Comparison of ENCODE assay signal across 8 cellular contexts in genomic region chr16:29995911-29996772, GRCh38.
DNase-seq lines count a peak whose midpoint lies in the region; ATAC-seq and TF ChIP-seq lines count a peak whose summit lies in the region.

Gene INO80E (plus strand): TSS chr16:29996241. CDS start chr16:29996311, 70 bp downstream.

- DNase-seq in AG09309 (ENCODE audit: low read depth) (peak; percentile 62), NCI-H446 (lab: John Stamatoyannopoulos, UW) (peak; percentile 88 to 98), iris pigment epithelial cell (ENCODE audit: low read depth) (peak; percentile 93)
- peak; percentile 100 for DNase-seq in activated CD4-positive, CD25-positive, alpha-beta regulatory T cell treated with anti-CD3 and anti-CD28 coated beads, Interleukin-2, amount 50 U/mL, for 16 hours (ENCODE audit: low read depth, low spot score)
- DNase-seq in central memory CD8-positive, alpha-beta T cell (ENCODE audit: low spot score in 2 of 2) = peak; percentile 97 to 98
- DNase-seq in stimulated activated CD4-positive, alpha-beta T cell treated with anti-CD3 and anti-CD28 coated beads, Interleukin-12 subunit alpha, Interleukin-12 subunit beta, amount 100 ng/mL, for 48 hours (ENCODE audit: low read depth in 2 of 3, low spot score in 1 of 3) = peak; percentile 99

- ATAC-seq in HG03196 (IDR thresholded peaks at IDR 0.05; ENCODE audit: unreplicated experiment) = peak; percentile 85
- ATAC-seq in central memory CD8-positive, alpha-beta T cell (replicated peaks; ENCODE audit: extremely low read depth, poor library complexity, severe bottlenecking) = peak; percentile 99

- peaks cover 40% of the 10 kb centered on the region for H3K4me1 Mint-ChIP-seq in central memory CD8-positive, alpha-beta T cell

- in situ Hi-C loops in GM18951 (cut with MboI; ENCODE audit: low sequenced_read_pairs, unreplicated experiment) = no loop called here

- H3K27ac Mint-ChIP-seq in central memory CD8-positive, alpha-beta T cell (ENCODE audit: low read depth) = peak within 1 kb of the TSS; percentile 96

- TF ChIP-seq CTCF in AG09309 (IDR thresholded peaks at IDR 0.05; ENCODE audit: control insufficient read depth, insufficient read depth, low read depth, low read length, missing control alignments) = no peak

- peaks cover 32% of the 10 kb centered on the region for H3K36me3 Mint-ChIP-seq in central memory CD8-positive, alpha-beta T cell (ENCODE audit: insufficient read depth)

- peak; percentile 90 for TF ChIP-seq POLR2A in GM18951 (IDR thresholded peaks at IDR 0.05; ENCODE audit: extremely low read depth, insufficient read depth, insufficient read length)

- peak within 1 kb of the TSS; percentile 99 for H3K4me3 Mint-ChIP-seq in central memory CD8-positive, alpha-beta T cell

- no peaks in the 10 kb centered on the region for H3K9me3 Mint-ChIP-seq in central memory CD8-positive, alpha-beta T cell

- H3K4me3 ChIP-seq in AG09309 (ENCODE audit: control insufficient read depth, low read depth, low read length) = peak within 1 kb of the TSS; percentile 98

- no peaks in the 10 kb centered on the region for H3K27me3 Mint-ChIP-seq in central memory CD8-positive, alpha-beta T cell

Comparison
In these comparisons a context has a peak if more than half of its experiments do, and no peak if none do; other contexts are left out.
1. Peak in every context shown above with its lines: DNase-seq, ATAC-seq and H3K4me3 ChIP-seq.